Comparison of ENCODE assay signal across 2 cellular contexts in the genomic region with DNA sequence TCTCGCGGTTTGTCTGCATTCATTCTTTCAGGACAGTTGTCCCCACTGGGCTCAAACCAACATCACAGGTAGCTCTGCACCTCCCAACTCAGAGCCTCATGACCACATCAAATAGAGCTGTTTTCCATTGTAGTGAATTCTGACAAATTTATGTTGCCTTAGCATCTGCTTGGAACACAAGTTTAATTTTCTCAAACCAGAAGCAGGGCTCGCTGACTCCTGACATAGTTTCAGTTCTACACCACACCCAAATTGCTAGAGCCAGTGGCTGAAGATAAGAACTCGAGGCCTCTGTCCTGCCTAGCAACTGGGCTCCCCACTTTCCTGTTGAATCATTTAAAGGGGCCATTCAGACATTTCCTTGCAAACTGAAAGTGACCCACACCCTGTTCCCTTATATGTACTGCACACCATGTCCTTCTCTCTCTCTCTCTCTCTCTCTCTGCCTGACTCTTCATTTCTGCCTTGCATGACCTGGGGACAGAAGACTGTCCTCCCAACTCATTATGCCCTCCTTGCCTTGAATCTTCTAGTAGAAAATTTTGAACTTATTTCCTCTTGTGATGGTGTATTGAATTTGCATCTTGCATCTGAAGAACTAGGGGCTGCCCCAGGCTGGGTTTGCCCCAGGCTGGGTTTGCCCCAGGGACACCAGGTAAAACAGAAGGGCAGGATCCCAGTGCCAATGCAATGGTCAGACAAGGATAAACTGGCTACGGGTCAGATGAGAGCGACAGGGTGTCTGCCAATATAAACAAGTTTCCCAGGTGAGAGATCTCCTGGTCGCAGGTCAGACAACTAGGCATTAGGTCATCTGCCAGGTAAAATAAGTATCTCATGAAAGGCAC.
TF ChIP-seq lines count a peak whose summit lies in the region.

No MANE protein-coding gene starts in this region.

TF ChIP-seq in GM12878, 131 proteins besides CTCF, POLR2A, EP300 and RAD21:
- TF ChIP-seq, protein P1, sequence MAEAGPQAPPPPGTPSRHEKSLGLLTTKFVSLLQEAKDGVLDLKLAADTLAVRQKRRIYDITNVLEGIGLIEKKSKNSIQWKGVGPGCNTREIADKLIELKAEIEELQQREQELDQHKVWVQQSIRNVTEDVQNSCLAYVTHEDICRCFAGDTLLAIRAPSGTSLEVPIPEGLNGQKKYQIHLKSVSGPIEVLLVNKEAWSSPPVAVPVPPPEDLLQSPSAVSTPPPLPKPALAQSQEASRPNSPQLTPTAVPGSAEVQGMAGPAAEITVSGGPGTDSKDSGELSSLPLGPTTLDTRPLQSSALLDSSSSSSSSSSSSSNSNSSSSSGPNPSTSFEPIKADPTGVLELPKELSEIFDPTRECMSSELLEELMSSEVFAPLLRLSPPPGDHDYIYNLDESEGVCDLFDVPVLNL (IDR thresholded peaks at IDR 0.05; ENCODE audit: low read depth, low read length) = no peak
- TF ChIP-seq RFX5 (IDR thresholded peaks at IDR 0.05; ENCODE audit: low read depth, low read length) (peak; percentile 82), ZZZ3 (IDR thresholded peaks at IDR 0.05; ENCODE audit: control insufficient read depth, insufficient read length, low read depth) (peak; percentile 49), TCF12 (IDR thresholded peaks at IDR 0.05; ENCODE audit: low read depth, low read length) (no peak)

TF ChIP-seq in SK-N-SH, 30 proteins besides CTCF, POLR2A, EP300 and RAD21:
- no peak for TF ChIP-seq EZH2phosphoT487 (IDR thresholded peaks at IDR 0.05; ENCODE audit: borderline replicate concordance, low read depth)
- TF ChIP-seq, protein P2, sequence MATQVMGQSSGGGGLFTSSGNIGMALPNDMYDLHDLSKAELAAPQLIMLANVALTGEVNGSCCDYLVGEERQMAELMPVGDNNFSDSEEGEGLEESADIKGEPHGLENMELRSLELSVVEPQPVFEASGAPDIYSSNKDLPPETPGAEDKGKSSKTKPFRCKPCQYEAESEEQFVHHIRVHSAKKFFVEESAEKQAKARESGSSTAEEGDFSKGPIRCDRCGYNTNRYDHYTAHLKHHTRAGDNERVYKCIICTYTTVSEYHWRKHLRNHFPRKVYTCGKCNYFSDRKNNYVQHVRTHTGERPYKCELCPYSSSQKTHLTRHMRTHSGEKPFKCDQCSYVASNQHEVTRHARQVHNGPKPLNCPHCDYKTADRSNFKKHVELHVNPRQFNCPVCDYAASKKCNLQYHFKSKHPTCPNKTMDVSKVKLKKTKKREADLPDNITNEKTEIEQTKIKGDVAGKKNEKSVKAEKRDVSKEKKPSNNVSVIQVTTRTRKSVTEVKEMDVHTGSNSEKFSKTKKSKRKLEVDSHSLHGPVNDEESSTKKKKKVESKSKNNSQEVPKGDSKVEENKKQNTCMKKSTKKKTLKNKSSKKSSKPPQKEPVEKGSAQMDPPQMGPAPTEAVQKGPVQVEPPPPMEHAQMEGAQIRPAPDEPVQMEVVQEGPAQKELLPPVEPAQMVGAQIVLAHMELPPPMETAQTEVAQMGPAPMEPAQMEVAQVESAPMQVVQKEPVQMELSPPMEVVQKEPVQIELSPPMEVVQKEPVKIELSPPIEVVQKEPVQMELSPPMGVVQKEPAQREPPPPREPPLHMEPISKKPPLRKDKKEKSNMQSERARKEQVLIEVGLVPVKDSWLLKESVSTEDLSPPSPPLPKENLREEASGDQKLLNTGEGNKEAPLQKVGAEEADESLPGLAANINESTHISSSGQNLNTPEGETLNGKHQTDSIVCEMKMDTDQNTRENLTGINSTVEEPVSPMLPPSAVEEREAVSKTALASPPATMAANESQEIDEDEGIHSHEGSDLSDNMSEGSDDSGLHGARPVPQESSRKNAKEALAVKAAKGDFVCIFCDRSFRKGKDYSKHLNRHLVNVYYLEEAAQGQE (IDR thresholded peaks at IDR 0.05; ENCODE audit: low read depth, low read length) = no peak
